18 cellular contexts compared by ENCODE assay signal in the genomic region with DNA sequence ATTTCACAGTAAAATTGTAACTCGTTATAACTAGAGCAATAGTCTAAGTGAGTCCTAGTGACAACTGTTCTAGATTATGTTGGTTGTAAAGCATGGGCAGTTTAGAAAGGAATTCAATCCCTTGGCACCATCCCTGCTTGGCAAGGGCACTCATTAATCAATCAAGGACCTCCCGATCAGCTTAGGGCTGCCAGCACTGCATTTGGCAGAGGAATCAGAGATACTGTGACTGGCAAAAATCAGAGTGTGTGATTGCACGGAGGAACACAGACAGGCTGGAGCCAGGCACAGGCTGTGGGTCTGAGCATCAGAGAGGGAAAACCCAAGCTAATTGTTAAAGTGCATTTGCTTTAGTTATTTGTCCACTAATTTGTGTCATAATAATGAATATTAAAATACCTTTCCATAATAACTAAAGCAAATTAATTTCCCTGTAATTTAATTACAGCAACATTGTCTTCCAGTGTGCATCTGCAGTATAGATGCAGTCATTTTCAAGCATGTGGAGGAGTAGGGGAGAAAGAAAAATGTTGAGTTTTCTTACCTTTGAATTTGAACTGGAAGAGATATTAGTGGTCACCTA.
"Had no signal": no experiment of that assay in that cellular context is flagged by ENCODE, and none has a peak within 500 bp of the region (broad histone marks: within the 10 kb centered on the region; RNA-seq: fewer than 3 reads in every experiment).

No MANE protein-coding gene starts in this region.

- H3K4me3 ChIP-seq: cardiac muscle cell, dorsolateral prefrontal cortex, gastroesophageal sphincter, heart right ventricle, mucosa of descending colon had no signal

- ATAC-seq: activated CD4-positive, CD25-positive, alpha-beta regulatory T cell treated with anti-CD3 and anti-CD28 coated beads, Interleukin-2, amount 50 U/mL, for 24 hours; gastroesophageal sphincter; heart right ventricle; left colon; mucosa of descending colon; naive thymus-derived CD4-positive, alpha-beta T cell; T-cell had no signal

- H3K36me3 ChIP-seq: cardiac muscle cell, gastroesophageal sphincter, heart right ventricle, neutrophil had no signal

- H3K9ac ChIP-seq: parathyroid adenoma had no signal

- DNase-seq: activated CD4-positive, alpha-beta T cell treated with anti-CD3 and anti-CD28 coated beads, Interleukin-2, amount 50 U/mL, for 1 hour; activated CD8-positive, alpha-beta memory T cell treated with anti-CD3 and anti-CD28 coated beads for 24 hours; aorta; dorsolateral prefrontal cortex; heart right ventricle; left colon; mucosa of descending colon; naive thymus-derived CD4-positive, alpha-beta T cell; stimulated activated CD4-positive, alpha-beta T cell treated with anti-CD3 and anti-CD28 coated beads, Interleukin-4, amount 100 ng/mL, for 1 hour; stimulated activated naive B cell treated with anti-CD40 and anti-IgM and Interleukin-4, amounts not matched to agents 10 μg/mL and 1 μg/mL and 100 μg/mL, for 72 hours; T-cell; T1000; trophoblast cell had no signal

- H3K27ac ChIP-seq: cardiac muscle cell, gastroesophageal sphincter, neutrophil, parathyroid adenoma had no signal

- H3K9me3 ChIP-seq: gastroesophageal sphincter, heart right ventricle, mucosa of descending colon, neutrophil had no signal

- H3K79me2 ChIP-seq: parathyroid adenoma had no signal

- H2AFZ ChIP-seq: parathyroid adenoma had no signal

- H3K27me3 ChIP-seq: cardiac muscle cell, gastroesophageal sphincter had no signal
